Comparison of ENCODE assay signal across 15 cellular contexts in the genomic region with DNA sequence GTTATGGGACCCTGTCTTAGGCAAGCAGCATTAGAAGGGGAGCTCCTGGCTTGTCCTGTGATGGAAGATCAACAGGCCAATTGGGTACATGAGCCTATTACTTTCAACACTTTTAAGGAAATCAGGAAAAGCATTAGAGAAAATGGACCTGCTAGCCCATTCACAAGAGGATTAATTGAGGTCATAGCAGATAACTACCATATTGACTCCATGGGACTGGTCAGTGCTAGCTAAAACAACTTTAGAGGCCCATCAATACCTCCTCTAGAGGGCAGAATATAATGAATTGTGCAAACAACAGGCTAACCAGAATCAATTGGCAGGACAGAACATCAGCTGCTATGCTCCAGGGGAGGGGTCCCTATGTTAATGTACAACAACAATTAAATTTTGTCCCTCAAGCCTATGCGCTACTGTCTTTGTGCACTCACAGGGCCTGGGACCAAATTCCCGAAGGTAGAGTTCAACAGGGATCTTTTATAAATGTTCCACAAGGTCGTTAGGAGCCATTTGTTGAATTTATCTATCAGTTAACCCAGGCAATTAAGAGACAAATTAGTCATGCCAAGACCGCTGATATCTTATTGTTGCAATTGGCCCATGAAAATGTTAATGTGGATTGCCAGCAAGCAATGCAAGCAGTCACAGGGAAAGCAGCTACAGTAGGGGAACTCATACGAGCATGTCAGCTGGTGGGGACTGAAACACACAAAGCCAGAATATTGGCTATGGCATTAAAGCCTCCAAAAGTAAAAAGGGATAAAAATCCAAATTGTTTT.
DNase-seq lines count a peak whose midpoint lies in the region; ATAC-seq, FAIRE-seq and TF ChIP-seq lines count a peak whose summit lies in the region.
"Had no signal": no experiment of that assay in that cellular context is flagged by ENCODE, and none has a peak within 500 bp of the region (broad histone marks: within the 10 kb centered on the region; RNA-seq: fewer than 3 reads in every experiment).

No MANE protein-coding gene starts in this region.

- H3K36me3 ChIP-seq in A673 (ENCODE audit: insufficient read depth, low read length, poor library complexity, severe bottlenecking) (no peaks in the 10 kb centered on the region), PC-3 (ENCODE audit: low read depth, low read length) (no peaks in the 10 kb centered on the region), endothelial cell of umbilical vein (ENCODE audit: control insufficient read depth in 2 of 2, extremely low read depth in 1 of 2, insufficient read depth in 2 of 2, low read length in 2 of 2) (no peaks in the 10 kb centered on the region)
- no peaks in the 10 kb centered on the region for H3K36me3 ChIP-seq in CD8-positive, alpha-beta T cell (ENCODE audit: insufficient read depth, low read length)
- H3K36me3 ChIP-seq: heart left ventricle, thoracic aorta had no signal

- H3K9me3 Mint-ChIP-seq in CD8-positive, alpha-beta T cell: no peaks in the 10 kb centered on the region
- H3K9me3 Mint-ChIP-seq: activated CD4-positive, alpha-beta memory T cell treated with anti-CD3 and anti-CD28 coated beads, Interleukin-2, amount 10 ng/mL, durations not matched to agents 7 days and 5 days; activated naive CD4-positive, alpha-beta T cell treated with anti-CD3 and anti-CD28 coated beads, Interleukin-2, amount 10 ng/mL, durations not matched to agents 7 days and 5 days; CD4-positive, CD25-positive, alpha-beta regulatory T cell had no signal

- ATAC-seq in PC-3 (peak; percentile 53), HG03025 (IDR thresholded peaks at IDR 0.05; ENCODE audit: low FRiP score, unreplicated experiment) (no peak)
- ATAC-seq in CD8-positive, alpha-beta T cell: no peak
- ATAC-seq: heart left ventricle had no signal

- H3K9me2 ChIP-seq in PC-3 (replicated peaks; ENCODE audit: low read length): no peaks in the 10 kb centered on the region

- H3K4me3 ChIP-seq in A673 (ENCODE audit: low read depth, low read length, poor library complexity, severe bottlenecking): no peak overlapping the region
- H3K4me3 ChIP-seq in PC-3 (ENCODE audit: low read length): no peak overlapping the region
- H3K4me3 ChIP-seq in endothelial cell of umbilical vein (replicated peaks in 1 of 3; ENCODE audit: insufficient read depth in 1 of 3, low read depth in 1 of 3, low read length in 3 of 3): no peak overlapping the region
- H3K4me3 ChIP-seq in CD8-positive, alpha-beta T cell (ENCODE audit: low read depth, low read length): no peak overlapping the region
- H3K4me3 ChIP-seq: dorsolateral prefrontal cortex, heart left ventricle, thoracic aorta had no signal

- no peaks in the 10 kb centered on the region for H4K20me1 ChIP-seq in PC-3 (ENCODE audit: low read length)
- H4K20me1 ChIP-seq in endothelial cell of umbilical vein (replicated peaks; ENCODE audit: control insufficient read depth, extremely low read depth, insufficient read depth, low read length): no peaks in the 10 kb centered on the region

- TF ChIP-seq POLR2A in endothelial cell of umbilical vein (IDR thresholded peaks at IDR 0.05; ENCODE audit: low read depth, low read length): no peak

- FAIRE-seq in endothelial cell of umbilical vein (lab: Jason Lieb, UNC): no peak

- H3K27me3 ChIP-seq in A673 (replicated peaks; ENCODE audit: insufficient read depth, low read depth, low read length, poor library complexity) (no peaks in the 10 kb centered on the region), PC-3 (ENCODE audit: low read length) (no peaks in the 10 kb centered on the region), endothelial cell of umbilical vein (ENCODE audit: control insufficient read depth in 2 of 2, insufficient read depth in 2 of 2, low read length in 2 of 2) (peaks cover 12 to 13% of the 10 kb centered on the region in 2 experiments)
- no peaks in the 10 kb centered on the region for H3K27me3 ChIP-seq in CD8-positive, alpha-beta T cell (ENCODE audit: insufficient read depth, low read length)

- intact Hi-C loops in A673 (cut with micrococcal nuclease; ENCODE audit: unreplicated experiment) (no loop called here), PC-3 (cut with micrococcal nuclease) (no loop called here), endothelial cell of umbilical vein (cut with micrococcal nuclease) (no loop called here)
- intact Hi-C loops in CD8-positive, alpha-beta T cell (cut with DNase I, micrococcal nuclease): no loop called here

- no peaks in the 10 kb centered on the region for H3K36me3 Mint-ChIP-seq in CD8-positive, alpha-beta T cell
- H3K36me3 Mint-ChIP-seq: CD4-positive, CD25-positive, alpha-beta regulatory T cell had no signal

- H3F3A ChIP-seq in PC-3 (ENCODE audit: low read length, unreplicated experiment): no peaks in the 10 kb centered on the region

- CTCF ChIA-PET in A673 (lab: Charles Lee): interaction anchor here (1.4 kb wide), 1 partner anchor 12 kb away, joined by 7 read pairs; no protein-coding TSS in a partner anchor
- CTCF ChIA-PET in PC-3 (lab: Charles Lee): interaction anchor here (0.6 to 0.7 kb wide), 2 partner anchors 23 to 75 kb away, joined by 3 to 4 read pairs; no protein-coding TSS in a partner anchor
- CTCF ChIA-PET in endothelial cell of umbilical vein (lab: Charles Lee): interaction anchor here (0.7 to 4.7 kb wide), 9 partner anchors 9 to 337 kb away, joined by 3 to 29 read pairs (median 4); a partner anchor contains a TSS
- CTCF ChIA-PET in CD8-positive, alpha-beta T cell (lab: Charles Lee): interaction anchor here (0.8 kb wide), 1 partner anchor 42 kb away, joined by 3 read pairs; a partner anchor contains a TSS

- POLR2A ChIA-PET in A673 (lab: Charles Lee; ENCODE audit: low non-redundant PET): interaction anchor here (1.0 kb wide), 1 partner anchor 12 kb away, joined by 3 read pairs; no protein-coding TSS in a partner anchor
- POLR2A ChIA-PET in PC-3 (lab: Charles Lee; ENCODE audit: unreplicated experiment): interaction anchor here (0.6 kb wide), 1 partner anchor 25 kb away, joined by 3 read pairs; no protein-coding TSS in a partner anchor
- POLR2A ChIA-PET in endothelial cell of umbilical vein (lab: Charles Lee): interaction anchor here (0.8 to 1.4 kb wide), 2 partner anchors 11 to 42 kb away, joined by 3 to 4 read pairs; a partner anchor contains a TSS
- POLR2A ChIA-PET in CD8-positive, alpha-beta T cell (lab: Charles Lee): interaction anchor here (0.6 to 1.5 kb wide), 4 partner anchors 12 to 42 kb away, joined by 3 to 5 read pairs (median 4); a partner anchor contains a TSS

- BruUV-seq in A673 (replicated peaks; lab: Mats Ljungman, UMichigan) (no TSS peak), PC-3 (replicated peaks; lab: Mats Ljungman, UMichigan) (no TSS peak), endothelial cell of umbilical vein (replicated peaks; lab: Mats Ljungman, UMichigan) (no TSS peak)

- H3K27ac ChIP-seq in A673 (ENCODE audit: low read depth, low read length, poor library complexity, severe bottlenecking) (no peak overlapping the region), PC-3 (ENCODE audit: low read length) (no peak overlapping the region), endothelial cell of umbilical vein (ENCODE audit: insufficient read depth, low read depth, low read length) (no peak overlapping the region)
- no peak overlapping the region for H3K27ac ChIP-seq in CD8-positive, alpha-beta T cell (ENCODE audit: low read depth, low read length)
- H3K27ac ChIP-seq: dorsolateral prefrontal cortex, heart left ventricle, thoracic aorta had no signal

- H3K9me3 ChIP-seq in A673 (ENCODE audit: low read depth, low read length, poor library complexity, severe bottlenecking): no peaks in the 10 kb centered on the region
- H3K9me3 ChIP-seq in PC-3 (ENCODE audit: low read length): no peaks in the 10 kb centered on the region
- no peaks in the 10 kb centered on the region for H3K9me3 ChIP-seq in endothelial cell of umbilical vein (replicated peaks; ENCODE audit: control insufficient read depth, insufficient read depth, low read length)
- H3K9me3 ChIP-seq in CD8-positive, alpha-beta T cell (ENCODE audit: low read length): no peaks in the 10 kb centered on the region
- H3K9me3 ChIP-seq: heart left ventricle, thoracic aorta had no signal

- H3K4me3 Mint-ChIP-seq in CD8-positive, alpha-beta T cell: no peak overlapping the region
- H3K4me3 Mint-ChIP-seq: activated CD4-positive, alpha-beta memory T cell treated with anti-CD3 and anti-CD28 coated beads, Interleukin-2, amount 10 ng/mL, durations not matched to agents 7 days and 5 days; activated naive CD4-positive, alpha-beta T cell treated with anti-CD3 and anti-CD28 coated beads, Interleukin-2, amount 10 ng/mL, durations not matched to agents 7 days and 5 days had no signal

- no peak overlapping the region for H3K4me2 ChIP-seq in PC-3 (ENCODE audit: low read length)
- no peak overlapping the region for H3K4me2 ChIP-seq in endothelial cell of umbilical vein (ENCODE audit: insufficient read depth, low read length)

- peaks cover 5% of the 10 kb centered on the region for H3K4me1 Mint-ChIP-seq in CD8-positive, alpha-beta T cell (ENCODE audit: low read depth)

- no peaks in the 10 kb centered on the region for H3K4me1 ChIP-seq in A673 (ENCODE audit: insufficient read depth, low read length, poor library complexity, severe bottlenecking)
- no peaks in the 10 kb centered on the region for H3K4me1 ChIP-seq in PC-3 (ENCODE audit: insufficient read depth, low read length)
- no peaks in the 10 kb centered on the region for H3K4me1 ChIP-seq in endothelial cell of umbilical vein (ENCODE audit: control insufficient read depth, extremely low read depth, insufficient read depth, low read length)
- H3K4me1 ChIP-seq in CD8-positive, alpha-beta T cell (ENCODE audit: insufficient read depth, low read length): peaks cover under 1% of the 10 kb centered on the region

- no peak overlapping the region for H3K9ac ChIP-seq in PC-3 (ENCODE audit: low read length)
- no peak overlapping the region for H3K9ac ChIP-seq in endothelial cell of umbilical vein (replicated peaks; ENCODE audit: extremely low read depth, insufficient read depth, low read length)

- no peak overlapping the region for H3K27ac Mint-ChIP-seq in CD8-positive, alpha-beta T cell
- H3K27ac Mint-ChIP-seq: activated CD4-positive, alpha-beta memory T cell treated with anti-CD3 and anti-CD28 coated beads, Interleukin-2, amount 10 ng/mL, durations not matched to agents 7 days and 5 days; activated naive CD4-positive, alpha-beta T cell treated with anti-CD3 and anti-CD28 coated beads, Interleukin-2, amount 10 ng/mL, durations not matched to agents 7 days and 5 days; CD4-positive, CD25-positive, alpha-beta regulatory T cell had no signal

- dilution Hi-C loops in endothelial cell of umbilical vein (cut with MboI; ENCODE audit: extremely low pct_ligation_motif_present, low sequenced_read_pairs): no loop called here

- TF ChIP-seq CTCF in A673 (conservative IDR thresholded peaks at IDR 0.05; ENCODE audit: low read depth, low read length): peak; percentile 43
- peak; percentile 30 for TF ChIP-seq CTCF in GM12873 (IDR thresholded peaks at IDR 0.05; ENCODE audit: insufficient read depth, low read depth, low read length, missing control alignments)
- peak; percentile 58 for TF ChIP-seq CTCF in PC-3 (conservative IDR thresholded peaks at IDR 0.05; ENCODE audit: low read depth, low read length)
- peak; percentile 13 to 17 for TF ChIP-seq CTCF in endothelial cell of umbilical vein (IDR thresholded peaks at IDR 0.05; ENCODE audit: extremely low read depth in 1 of 2, insufficient read depth in 1 of 2, low read depth in 1 of 2, low read length in 2 of 2)
- TF ChIP-seq CTCF in CD8-positive, alpha-beta T cell (IDR thresholded peaks at IDR 0.05): no peak

- H3K79me2 ChIP-seq in PC-3 (ENCODE audit: low read length) (0 out of 2 replicates have a peak, but pooled peaks cover 2% of the 10 kb centered on the region), endothelial cell of umbilical vein (ENCODE audit: control insufficient read depth, insufficient read depth, low read length) (no peaks in the 10 kb centered on the region)

- no peaks in the 10 kb centered on the region for H3K9me1 ChIP-seq in endothelial cell of umbilical vein (replicated peaks; ENCODE audit: control insufficient read depth, extremely low read depth, insufficient read depth, low read length)

- DNase-seq in A673 (ENCODE audit: low spot score) (no peak), PC-3 (peak; percentile 34), endothelial cell of umbilical vein (ENCODE audit: low read depth, low spot score) (no peak), SK-N-DZ (ENCODE audit: low spot score) (no peak), T-helper 2 cell (no peak)
- no peak for DNase-seq in CD8-positive, alpha-beta T cell
- DNase-seq: activated CD4-positive, alpha-beta memory T cell treated with anti-CD3 and anti-CD28 coated beads, Interleukin-2, amount 10 ng/mL, durations not matched to agents 7 days and 5 days; activated naive CD4-positive, alpha-beta T cell treated with anti-CD3 and anti-CD28 coated beads, Interleukin-2, amount 10 ng/mL, durations not matched to agents 7 days and 5 days; dorsolateral prefrontal cortex; heart left ventricle; NCI-H524 treated with DMSO at 0.1 percent for 48 hours had no signal

- H3K27me3 Mint-ChIP-seq in CD8-positive, alpha-beta T cell (ENCODE audit: low read depth): no peaks in the 10 kb centered on the region
- H3K27me3 Mint-ChIP-seq: activated CD4-positive, alpha-beta memory T cell treated with anti-CD3 and anti-CD28 coated beads, Interleukin-2, amount 10 ng/mL, durations not matched to agents 7 days and 5 days; CD4-positive, CD25-positive, alpha-beta regulatory T cell had no signal

- no peak overlapping the region for H2AFZ ChIP-seq in PC-3 (ENCODE audit: low read length)
- no peak overlapping the region for H2AFZ ChIP-seq in endothelial cell of umbilical vein (ENCODE audit: low read depth, low read length)
